ENCODE assay signal across 21 cellular contexts in genomic region chr16:23125277-23125676, GRCh38. TPM values are rescaled to one million over a fixed set of nuclear protein-coding genes. Genes with fewer than 3 reads are reported as not detected.
A peak's percentile ranks its signal among the peaks of the same experiment; 100 is the strongest.
DNase-seq lines count a peak whose midpoint lies in the region; ATAC-seq and TF ChIP-seq lines count a peak whose summit lies in the region.
"Had no signal": no experiment of that assay in that cellular context is flagged by ENCODE, and none has a peak within 500 bp of the region (broad histone marks: within the 10 kb centered on the region; RNA-seq: fewer than 3 reads in every experiment).

No MANE protein-coding gene starts in this region.

- H3K27me3 ChIP-seq in gastroesophageal sphincter: no peaks in the 10 kb centered on the region
- H3K27me3 ChIP-seq in tibial artery: no peaks in the 10 kb centered on the region
- H3K27me3 ChIP-seq: upper lobe of right lung had no signal

- TF ChIP-seq EP300 in gastroesophageal sphincter (IDR thresholded peaks at IDR 0.05): no peak

- TF ChIP-seq CTCF in VCaP (conservative IDR thresholded peaks at IDR 0.05): no peak
- no peak for TF ChIP-seq CTCF in gastroesophageal sphincter (IDR thresholded peaks at IDR 0.05)
- TF ChIP-seq CTCF in nephron progenitor cell (IDR thresholded peaks at IDR 0.05): no peak
- no peak for TF ChIP-seq CTCF in tibial artery (IDR thresholded peaks at IDR 0.05)

- H3K27ac ChIP-seq in VCaP (peak overlapping the region; percentile 74), gastroesophageal sphincter (peak overlapping the region; percentile 79 to 99 (median 84)), tibial artery (no peak overlapping the region)
- H3K27ac ChIP-seq: upper lobe of right lung had no signal

- peaks cover 27% of the 10 kb centered on the region for H3K4me1 Mint-ChIP-seq in nephron progenitor cell
- H3K4me1 Mint-ChIP-seq in activated T-helper 2 cell treated with anti-CD3 and anti-CD28 coated beads, Interferon-gamma antibody, Interleukin-2, Interleukin-4, amounts not matched to agents 10 μg/mL and 5 μg/mL and 100 μg/mL, durations not matched to agents 14 hours and 24 hours and 36 hours (ENCODE audit: low read depth): peaks cover 11% of the 10 kb centered on the region
- H3K4me1 Mint-ChIP-seq: memory B cell had no signal

- no peak for ATAC-seq in gastroesophageal sphincter
- ATAC-seq: activated CD8-positive, alpha-beta T cell treated with anti-CD3 and anti-CD28 coated beads for 36 hours; naive thymus-derived CD8-positive, alpha-beta T cell; stimulated activated memory B cell treated with anti-CD40 and anti-IgM and Interleukin-4, amounts not matched to agents 10 μg/mL and 1 μg/mL and 100 μg/mL, for 72 hours; T-cell; upper lobe of right lung; WTC11 had no signal

- in situ Hi-C loops in ACHN (cut with HindIII; ENCODE audit: low pct_ligation_motif_present, low pct_unique_long_range_greater_than_20kb, low sequenced_read_pairs): no loop called here

- H3K36me3 ChIP-seq in gastroesophageal sphincter (no peaks in the 10 kb centered on the region), tibial artery (no peaks in the 10 kb centered on the region)
- H3K36me3 ChIP-seq: upper lobe of right lung had no signal

- H3K27me3 Mint-ChIP-seq in nephron progenitor cell (ENCODE audit: low read depth, poor library complexity): no peaks in the 10 kb centered on the region
- no peaks in the 10 kb centered on the region for H3K27me3 Mint-ChIP-seq in activated T-helper 2 cell treated with anti-CD3 and anti-CD28 coated beads, Interferon-gamma antibody, Interleukin-2, Interleukin-4, amounts not matched to agents 10 μg/mL and 5 μg/mL and 100 μg/mL, durations not matched to agents 14 hours and 24 hours and 36 hours (ENCODE audit: low read depth)
- H3K27me3 Mint-ChIP-seq: activated CD8-positive, alpha-beta T cell treated with anti-CD3 and anti-CD28 coated beads for 36 hours; activated naive CD4-positive, alpha-beta T cell treated with anti-CD3 and anti-CD28 coated beads, Interleukin-2, amount 50 U/mL, for 24 hours; memory B cell; naive thymus-derived CD8-positive, alpha-beta T cell; stimulated activated memory B cell treated with anti-CD40 and anti-IgM and Interleukin-4, amounts not matched to agents 10 μg/mL and 1 μg/mL and 100 μg/mL, for 72 hours; T-cell had no signal

- H3K4me3 Mint-ChIP-seq in nephron progenitor cell: no peak overlapping the region
- no peak overlapping the region for H3K4me3 Mint-ChIP-seq in activated T-helper 2 cell treated with anti-CD3 and anti-CD28 coated beads, Interferon-gamma antibody, Interleukin-2, Interleukin-4, amounts not matched to agents 10 μg/mL and 5 μg/mL and 100 μg/mL, durations not matched to agents 14 hours and 24 hours and 36 hours (ENCODE audit: low read depth)
- H3K4me3 Mint-ChIP-seq: activated CD8-positive, alpha-beta T cell treated with anti-CD3 and anti-CD28 coated beads for 36 hours; activated naive CD4-positive, alpha-beta T cell treated with anti-CD3 and anti-CD28 coated beads, Interleukin-2, amount 50 U/mL, for 24 hours; memory B cell; naive thymus-derived CD8-positive, alpha-beta T cell; stimulated activated memory B cell treated with anti-CD40 and anti-IgM and Interleukin-4, amounts not matched to agents 10 μg/mL and 1 μg/mL and 100 μg/mL, for 72 hours; T-cell; WTC11 had no signal

- peak overlapping the region; percentile 94 for H3K27ac Mint-ChIP-seq in nephron progenitor cell
- no peak overlapping the region for H3K27ac Mint-ChIP-seq in activated T-helper 2 cell treated with anti-CD3 and anti-CD28 coated beads, Interferon-gamma antibody, Interleukin-2, Interleukin-4, amounts not matched to agents 10 μg/mL and 5 μg/mL and 100 μg/mL, durations not matched to agents 14 hours and 24 hours and 36 hours
- H3K27ac Mint-ChIP-seq: activated CD8-positive, alpha-beta T cell treated with anti-CD3 and anti-CD28 coated beads for 36 hours; activated naive CD4-positive, alpha-beta T cell treated with anti-CD3 and anti-CD28 coated beads, Interleukin-2, amount 50 U/mL, for 24 hours; memory B cell; naive thymus-derived CD8-positive, alpha-beta T cell; stimulated activated memory B cell treated with anti-CD40 and anti-IgM and Interleukin-4, amounts not matched to agents 10 μg/mL and 1 μg/mL and 100 μg/mL, for 72 hours; T-cell; WTC11 had no signal

- intact Hi-C loops in tibial artery (cut with DNase I; ENCODE audit: low total_unique reads): no loop called here
- intact Hi-C loops in activated T-helper 2 cell treated with anti-CD3 and anti-CD28 coated beads, Interferon-gamma antibody, Interleukin-2, Interleukin-4, amounts not matched to agents 10 μg/mL and 5 μg/mL and 100 μg/mL, durations not matched to agents 14 hours and 24 hours and 36 hours (cut with micrococcal nuclease): no loop called here

- WGBS in gastroesophageal sphincter (ENCODE audit: low coverage in 1 of 2), 2 donors: 13 to 37% methylated on average over 2 of the region's 2 CpGs

- H3K9me3 Mint-ChIP-seq in nephron progenitor cell: no peaks in the 10 kb centered on the region
- H3K9me3 Mint-ChIP-seq in activated T-helper 2 cell treated with anti-CD3 and anti-CD28 coated beads, Interferon-gamma antibody, Interleukin-2, Interleukin-4, amounts not matched to agents 10 μg/mL and 5 μg/mL and 100 μg/mL, durations not matched to agents 14 hours and 24 hours and 36 hours: no peaks in the 10 kb centered on the region
- H3K9me3 Mint-ChIP-seq: activated CD8-positive, alpha-beta T cell treated with anti-CD3 and anti-CD28 coated beads for 36 hours; activated naive CD4-positive, alpha-beta T cell treated with anti-CD3 and anti-CD28 coated beads, Interleukin-2, amount 50 U/mL, for 24 hours; memory B cell; naive thymus-derived CD8-positive, alpha-beta T cell; stimulated activated memory B cell treated with anti-CD40 and anti-IgM and Interleukin-4, amounts not matched to agents 10 μg/mL and 1 μg/mL and 100 μg/mL, for 72 hours; T-cell; WTC11 had no signal

- no peaks in the 10 kb centered on the region for H3K36me3 Mint-ChIP-seq in nephron progenitor cell (ENCODE audit: low read depth)
- H3K36me3 Mint-ChIP-seq in activated T-helper 2 cell treated with anti-CD3 and anti-CD28 coated beads, Interferon-gamma antibody, Interleukin-2, Interleukin-4, amounts not matched to agents 10 μg/mL and 5 μg/mL and 100 μg/mL, durations not matched to agents 14 hours and 24 hours and 36 hours (ENCODE audit: low read depth): no peaks in the 10 kb centered on the region
- H3K36me3 Mint-ChIP-seq: activated naive CD4-positive, alpha-beta T cell treated with anti-CD3 and anti-CD28 coated beads, Interleukin-2, amount 50 U/mL, for 24 hours; memory B cell; stimulated activated memory B cell treated with anti-CD40 and anti-IgM and Interleukin-4, amounts not matched to agents 10 μg/mL and 1 μg/mL and 100 μg/mL, for 72 hours; T-cell; WTC11 had no signal

- H3K4me3 ChIP-seq in gastroesophageal sphincter (no peak overlapping the region), tibial artery (no peak overlapping the region)
- H3K4me3 ChIP-seq: upper lobe of right lung had no signal

- DNase-seq in ACHN (peak; percentile 28), nephron progenitor cell (peak; percentile 30), tibial artery (no peak), T-helper 1 cell (no peak)
- no peak for DNase-seq in stimulated activated CD4-positive, alpha-beta T cell treated with anti-CD3 and anti-CD28 coated beads, Interleukin-15, amount 100 ng/mL, for 24 hours
- DNase-seq in activated T-helper 2 cell treated with anti-CD3 and anti-CD28 coated beads, Interferon-gamma antibody, Interleukin-2, Interleukin-4, amounts not matched to agents 10 μg/mL and 5 μg/mL and 100 μg/mL, durations not matched to agents 14 hours and 24 hours and 36 hours (ENCODE audit: low spot score): no peak
- DNase-seq: activated CD8-positive, alpha-beta T cell treated with anti-CD3 and anti-CD28 coated beads for 36 hours; activated T-cell treated with anti-CD3 and anti-CD28 coated beads, Interleukin-2, amount 50 U/mL, for 48 hours; HCEC 1CT; KBM-7; naive thymus-derived CD8-positive, alpha-beta T cell; NCI-H1930; NCI-H446 treated with DMSO at 0.1 percent for 48 hours; T-cell; upper lobe of right lung had no signal

- H3K4me1 ChIP-seq in gastroesophageal sphincter (peaks cover 16 to 90% (median 32%) of the 10 kb centered on the region in 3 donors), tibial artery (peaks cover 0 to 55% (median 15%) of the 10 kb centered on the region in 4 donors)

- H3K9me3 ChIP-seq in gastroesophageal sphincter (no peaks in the 10 kb centered on the region), tibial artery (no peaks in the 10 kb centered on the region)
- H3K9me3 ChIP-seq: upper lobe of right lung had no signal

- no peak for TF ChIP-seq POLR2A in gastroesophageal sphincter (IDR thresholded peaks at IDR 0.05)

RNA-seq across cellular contexts. Expression of gene USP31, which starts 24.0 kb away (rescaled TPM):
- total RNA-seq in gastroesophageal sphincter: 10 to 100 TPM; 11.2 to 37.7 (median 26.6) TPM
- total RNA-seq in activated T-helper 2 cell treated with anti-CD3 and anti-CD28 coated beads, Interferon-gamma antibody, Interleukin-2, Interleukin-4, amounts not matched to agents 10 μg/mL and 5 μg/mL and 100 μg/mL, durations not matched to agents 14 hours and 24 hours and 36 hours: 7.7 and 8.0 TPM in 2 replicates

RNA-seq across cellular contexts. Expression of gene SCNN1G, which starts 57.3 kb away (rescaled TPM):
- total RNA-seq in gastroesophageal sphincter: under 1 TPM in 2 of 4 donors, not detected in 2; 0.27 to 0.39 TPM
- total RNA-seq in activated T-helper 2 cell treated with anti-CD3 and anti-CD28 coated beads, Interferon-gamma antibody, Interleukin-2, Interleukin-4, amounts not matched to agents 10 μg/mL and 5 μg/mL and 100 μg/mL, durations not matched to agents 14 hours and 24 hours and 36 hours: not detected in 2 replicates
- total RNA-seq: activated CD8-positive, alpha-beta T cell treated with anti-CD3 and anti-CD28 coated beads for 36 hours; naive thymus-derived CD8-positive, alpha-beta T cell; T-cell had no signal

Comparison
In these comparisons a context has a peak if more than half of its experiments do, and no peak if none do; other contexts are left out.
1. DNase-seq: peak in ACHN (single experiment) and nephron progenitor cell (single experiment); none in stimulated activated CD4-positive, alpha-beta T cell treated with anti-CD3 and anti-CD28 coated beads, Interleukin-15, amount 100 ng/mL, for 24 hours (single experiment), tibial artery (0 of 2), activated T-helper 2 cell treated with anti-CD3 and anti-CD28 coated beads, Interferon-gamma antibody, Interleukin-2, Interleukin-4, amounts not matched to agents 10 μg/mL and 5 μg/mL and 100 μg/mL, durations not matched to agents 14 hours and 24 hours and 36 hours (single experiment) and T-helper 1 cell (0 of 5).
2. H3K27ac ChIP-seq: peak in VCaP (single experiment) and gastroesophageal sphincter (4 of 4); none in tibial artery (0 of 2).